13 cellular contexts compared by ENCODE assay signal in genomic region chr1:50841791-50842387, GRCh38.
DNase-seq lines count a peak whose midpoint lies in the region; ATAC-seq and TF ChIP-seq lines count a peak whose summit lies in the region.
"Had no signal": no experiment of that assay in that cellular context is flagged by ENCODE, and none has a peak within 500 bp of the region (broad histone marks: within the 10 kb centered on the region; RNA-seq: fewer than 3 reads in every experiment).

No MANE protein-coding gene starts in this region.

- BruUV-seq in OCI-LY7 (replicated peaks; lab: Mats Ljungman, UMichigan) = no TSS peak

- no peaks in the 10 kb centered on the region for H3K9me2 ChIP-seq in OCI-LY7 (ENCODE audit: insufficient read depth, low read length)

- H3K4me1 ChIP-seq in OCI-LY7 (ENCODE audit: insufficient read depth, low read length, poor library complexity, severe bottlenecking) = no peaks in the 10 kb centered on the region

- CTCF ChIA-PET in OCI-LY7 (lab: Charles Lee; ENCODE audit: unreplicated experiment) = no interaction called here

- TF ChIP-seq CTCF in retinal pigment epithelial cell (conservative IDR thresholded peaks at IDR 0.05; ENCODE audit: low read depth, low read length) (no peak), OCI-LY7 (conservative IDR thresholded peaks at IDR 0.05; ENCODE audit: low read length) (no peak)

- ATAC-seq in GM19395 (IDR thresholded peaks at IDR 0.05; ENCODE audit: unreplicated experiment) (peak; percentile 63), SK-N-SH treated with all-trans-retinoic acid at 6 μM for 48 hours (peak; percentile 73)

- H3K9me3 ChIP-seq in OCI-LY7 (ENCODE audit: low read length) = peaks cover 1% of the 10 kb centered on the region; the same call in 1 of the 2 replicates

- intact Hi-C loops in OCI-LY7 (cut with micrococcal nuclease; ENCODE audit: unreplicated experiment) = no loop called here

- H3K79me2 ChIP-seq in OCI-LY7 (ENCODE audit: insufficient read depth, low read depth, low read length) = peaks cover 37% of the 10 kb centered on the region; the same call in 1 of the 2 replicates

- no peak overlapping the region for H3K4me2 ChIP-seq in OCI-LY7 (ENCODE audit: low read length)

- DNase-seq in glomerular visceral epithelial cell (ENCODE audit: extremely low spot score) (peak; percentile 2), retinal pigment epithelial cell (ENCODE audit: low read depth) (peak; percentile 26), SKM-1 treated with dmso at 0.1 percent for 144 hours (lab: John Stamatoyannopoulos, UW; ENCODE audit: unreplicated experiment) (no peak), mesenteric fat pad (ENCODE audit: low spot score) (no peak), OCI-LY7 (ENCODE audit: low spot score) (no peak), Ammon's horn (ENCODE audit: low spot score) (no peak)
- DNase-seq: activated CD4-positive, alpha-beta memory T cell treated with anti-CD3 and anti-CD28 coated beads, Interleukin-2, amount 10 ng/mL, durations not matched to agents 7 days and 5 days; activated naive CD4-positive, alpha-beta T cell treated with Interleukin-2 at 50 U/mL for 16 hours; hypothalamus; NCI-H1417 treated with DMSO at 0.1 percent for 48 hours; stimulated activated CD4-positive, alpha-beta T cell treated with anti-CD3 and anti-CD28 coated beads, Interleukin-2, amount 100 ng/mL, for 24 hours had no signal

- POLR2A ChIA-PET in OCI-LY7 (lab: Charles Lee) = no interaction called here

- no peak overlapping the region for H3K27ac ChIP-seq in OCI-LY7 (ENCODE audit: low read depth, low read length, poor library complexity, severe bottlenecking)

- no peak overlapping the region for H2AFZ ChIP-seq in OCI-LY7 (ENCODE audit: low read length)

- no peaks in the 10 kb centered on the region for H4K20me1 ChIP-seq in OCI-LY7 (ENCODE audit: insufficient read depth, low read length)

- H3K36me3 ChIP-seq in OCI-LY7 (ENCODE audit: insufficient read depth, low read length) = peaks cover 4% of the 10 kb centered on the region

- H3K4me3 ChIP-seq in retinal pigment epithelial cell (ENCODE audit: low read length) (no peak overlapping the region), OCI-LY7 (ENCODE audit: low read depth, low read length, poor library complexity, severe bottlenecking) (no peak overlapping the region)

TF ChIP-seq in SK-N-SH treated with all-trans-retinoic acid at 6 μM for 48 hours, 23 proteins besides CTCF, POLR2A, EP300 and RAD21:
- TF ChIP-seq BACH2 (CRISPR knock-in tag; IDR thresholded peaks at IDR 0.05; ENCODE audit: borderline replicate concordance) (no peak), PATZ1 (CRISPR knock-in tag; IDR thresholded peaks at IDR 0.05; ENCODE audit: borderline replicate concordance) (no peak), TOX (CRISPR knock-in tag; IDR thresholded peaks at IDR 0.05; ENCODE audit: borderline replicate concordance) (no peak), OSR1 (CRISPR knock-in tag; IDR thresholded peaks at IDR 0.05) (no peak), ZNF565 (CRISPR knock-in tag; conservative IDR thresholded peaks at IDR 0.05; ENCODE audit: low read depth) (no peak), CSDC2 (CRISPR knock-in tag; IDR thresholded peaks at IDR 0.05) (no peak), PPARA (CRISPR knock-in tag; IDR thresholded peaks at IDR 0.05; ENCODE audit: borderline replicate concordance) (no peak), ZNF8 (CRISPR knock-in tag; IDR thresholded peaks at IDR 0.05) (no peak), TSHZ2 (CRISPR knock-in tag; IDR thresholded peaks at IDR 0.05) (no peak), RARB (CRISPR knock-in tag; IDR thresholded peaks at IDR 0.05) (no peak), ISL1 (CRISPR knock-in tag; IDR thresholded peaks at IDR 0.05) (no peak), ZC3H10 (CRISPR knock-in tag; IDR thresholded peaks at IDR 0.05) (no peak), CSRNP3 (CRISPR knock-in tag; IDR thresholded peaks at IDR 0.05) (no peak)

Comparison
In these comparisons a context has a peak if more than half of its experiments do, and no peak if none do; other contexts are left out.
1. DNase-seq: peak in glomerular visceral epithelial cell (single experiment) and retinal pigment epithelial cell (single experiment); none in SKM-1 treated with dmso at 0.1 percent for 144 hours (single experiment), mesenteric fat pad (single experiment), OCI-LY7 (single experiment) and Ammon's horn (single experiment).